9 cellular contexts compared by ENCODE assay signal in genomic region chr10:85741626-85742300, GRCh38.
DNase-seq lines count a peak whose midpoint lies in the region; ATAC-seq and TF ChIP-seq lines count a peak whose summit lies in the region.
"Had no signal": no experiment of that assay in that cellular context is flagged by ENCODE, and none has a peak within 500 bp of the region (broad histone marks: within the 10 kb centered on the region; RNA-seq: fewer than 3 reads in every experiment).

No MANE protein-coding gene starts in this region.

- WGBS in stomach, 5 donors = 53 to 63% (median 56%) methylated on average over 5 of the region's 5 CpGs

- no peak overlapping the region for H3K4me3 ChIP-seq in stomach
- H3K4me3 ChIP-seq: cardiac muscle cell had no signal

- no peaks in the 10 kb centered on the region for H3K27me3 ChIP-seq in stomach
- H3K27me3 ChIP-seq: cardiac muscle cell had no signal

- TF ChIP-seq EP300 in stomach (IDR thresholded peaks at IDR 0.05) = no peak

- no peaks in the 10 kb centered on the region for H3K36me3 ChIP-seq in stomach
- H3K36me3 ChIP-seq: cardiac muscle cell had no signal

- peaks cover 2% of the 10 kb centered on the region for H3K27me3 Mint-ChIP-seq in activated naive CD4-positive, alpha-beta T cell treated with anti-CD3 and anti-CD28 coated beads, Interleukin-2, amount 50 U/mL, for 24 hours
- H3K27me3 Mint-ChIP-seq in stimulated activated memory B cell treated with anti-CD40 and anti-IgM and Interleukin-4, amounts not matched to agents 10 μg/mL and 1 μg/mL and 100 μg/mL, for 72 hours = peaks cover 13% of the 10 kb centered on the region

- no peak overlapping the region for H3K27ac ChIP-seq in stomach
- H3K27ac ChIP-seq: cardiac muscle cell had no signal

- no peaks in the 10 kb centered on the region for H3K36me3 Mint-ChIP-seq in activated naive CD4-positive, alpha-beta T cell treated with anti-CD3 and anti-CD28 coated beads, Interleukin-2, amount 50 U/mL, for 24 hours
- no peaks in the 10 kb centered on the region for H3K36me3 Mint-ChIP-seq in stimulated activated memory B cell treated with anti-CD40 and anti-IgM and Interleukin-4, amounts not matched to agents 10 μg/mL and 1 μg/mL and 100 μg/mL, for 72 hours

- H3K9me3 Mint-ChIP-seq in activated naive CD4-positive, alpha-beta T cell treated with anti-CD3 and anti-CD28 coated beads, Interleukin-2, amount 50 U/mL, for 24 hours = no peaks in the 10 kb centered on the region
- no peaks in the 10 kb centered on the region for H3K9me3 Mint-ChIP-seq in stimulated activated memory B cell treated with anti-CD40 and anti-IgM and Interleukin-4, amounts not matched to agents 10 μg/mL and 1 μg/mL and 100 μg/mL, for 72 hours

- H3K27ac Mint-ChIP-seq in activated naive CD4-positive, alpha-beta T cell treated with anti-CD3 and anti-CD28 coated beads, Interleukin-2, amount 50 U/mL, for 24 hours = peak overlapping the region; percentile 9
- peak overlapping the region; percentile 79 for H3K27ac Mint-ChIP-seq in stimulated activated memory B cell treated with anti-CD40 and anti-IgM and Interleukin-4, amounts not matched to agents 10 μg/mL and 1 μg/mL and 100 μg/mL, for 72 hours

- ATAC-seq in HG02623 (IDR thresholded peaks at IDR 0.05; ENCODE audit: unreplicated experiment) = peak; percentile 95
- peak; percentile 75 for ATAC-seq in stimulated activated memory B cell treated with anti-CD40 and anti-IgM and Interleukin-4, amounts not matched to agents 10 μg/mL and 1 μg/mL and 100 μg/mL, for 72 hours

- TF ChIP-seq POLR2A in stomach (IDR thresholded peaks at IDR 0.05) = no peak

- intact Hi-C loops in stomach (cut with DNase I; ENCODE audit: low total_unique reads) = no loop called here

- TF ChIP-seq CTCF in stomach (IDR thresholded peaks at IDR 0.05) = no peak

- peaks cover 7% of the 10 kb centered on the region for H3K4me1 Mint-ChIP-seq in activated naive CD4-positive, alpha-beta T cell treated with anti-CD3 and anti-CD28 coated beads, Interleukin-2, amount 50 U/mL, for 24 hours
- peaks cover 8% of the 10 kb centered on the region for H3K4me1 Mint-ChIP-seq in stimulated activated memory B cell treated with anti-CD40 and anti-IgM and Interleukin-4, amounts not matched to agents 10 μg/mL and 1 μg/mL and 100 μg/mL, for 72 hours

- DNase-seq in activated naive CD4-positive, alpha-beta T cell treated with Interleukin-2 at 50 U/mL for 16 hours = no peak
- peak; percentile 2 for DNase-seq in HPDE6-E6E7 (ENCODE audit: extremely low spot score)
- DNase-seq in DMS 273 treated with DMSO at 0.1 percent for 48 hours (lab: John Stamatoyannopoulos, UW) = no peak
- DNase-seq in stomach = no peak
- DNase-seq in NCI-H1092 treated with DMSO at 0.1 percent for 48 hours (lab: John Stamatoyannopoulos, UW) = no peak

- no peaks in the 10 kb centered on the region for H3K4me1 ChIP-seq in stomach

- peak overlapping the region; percentile 43 for H3K4me3 Mint-ChIP-seq in activated naive CD4-positive, alpha-beta T cell treated with anti-CD3 and anti-CD28 coated beads, Interleukin-2, amount 50 U/mL, for 24 hours
- peak overlapping the region; percentile 74 for H3K4me3 Mint-ChIP-seq in stimulated activated memory B cell treated with anti-CD40 and anti-IgM and Interleukin-4, amounts not matched to agents 10 μg/mL and 1 μg/mL and 100 μg/mL, for 72 hours

- no peaks in the 10 kb centered on the region for H3K9me3 ChIP-seq in stomach
